1 cellular context compared by ENCODE assay signal in the genomic region with DNA sequence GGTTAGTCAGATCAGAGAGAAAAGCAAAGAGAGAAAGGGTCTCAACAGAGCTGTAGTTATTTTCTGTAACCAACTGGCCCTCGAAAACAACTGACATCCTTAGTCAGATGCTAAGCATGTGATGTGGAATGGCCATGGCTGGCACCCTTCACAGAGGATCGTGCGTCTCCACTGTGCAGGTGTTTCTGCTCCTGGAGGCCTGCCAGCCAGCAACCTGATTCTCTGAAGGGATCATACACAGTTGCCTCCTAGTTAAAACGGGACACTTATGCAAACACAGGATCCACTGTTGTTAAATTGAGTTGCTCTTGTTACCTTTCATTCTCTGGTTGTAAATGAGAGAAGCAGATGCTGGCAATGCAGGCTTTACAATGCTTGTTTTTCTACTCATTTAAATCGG.
TF ChIP-seq lines count a peak whose summit lies in the region.

No MANE protein-coding gene starts in this region.

TF ChIP-seq in GM23338, 12 proteins besides CTCF, POLR2A, EP300 and RAD21 (continued from another document):
- TF ChIP-seq, protein P1, sequence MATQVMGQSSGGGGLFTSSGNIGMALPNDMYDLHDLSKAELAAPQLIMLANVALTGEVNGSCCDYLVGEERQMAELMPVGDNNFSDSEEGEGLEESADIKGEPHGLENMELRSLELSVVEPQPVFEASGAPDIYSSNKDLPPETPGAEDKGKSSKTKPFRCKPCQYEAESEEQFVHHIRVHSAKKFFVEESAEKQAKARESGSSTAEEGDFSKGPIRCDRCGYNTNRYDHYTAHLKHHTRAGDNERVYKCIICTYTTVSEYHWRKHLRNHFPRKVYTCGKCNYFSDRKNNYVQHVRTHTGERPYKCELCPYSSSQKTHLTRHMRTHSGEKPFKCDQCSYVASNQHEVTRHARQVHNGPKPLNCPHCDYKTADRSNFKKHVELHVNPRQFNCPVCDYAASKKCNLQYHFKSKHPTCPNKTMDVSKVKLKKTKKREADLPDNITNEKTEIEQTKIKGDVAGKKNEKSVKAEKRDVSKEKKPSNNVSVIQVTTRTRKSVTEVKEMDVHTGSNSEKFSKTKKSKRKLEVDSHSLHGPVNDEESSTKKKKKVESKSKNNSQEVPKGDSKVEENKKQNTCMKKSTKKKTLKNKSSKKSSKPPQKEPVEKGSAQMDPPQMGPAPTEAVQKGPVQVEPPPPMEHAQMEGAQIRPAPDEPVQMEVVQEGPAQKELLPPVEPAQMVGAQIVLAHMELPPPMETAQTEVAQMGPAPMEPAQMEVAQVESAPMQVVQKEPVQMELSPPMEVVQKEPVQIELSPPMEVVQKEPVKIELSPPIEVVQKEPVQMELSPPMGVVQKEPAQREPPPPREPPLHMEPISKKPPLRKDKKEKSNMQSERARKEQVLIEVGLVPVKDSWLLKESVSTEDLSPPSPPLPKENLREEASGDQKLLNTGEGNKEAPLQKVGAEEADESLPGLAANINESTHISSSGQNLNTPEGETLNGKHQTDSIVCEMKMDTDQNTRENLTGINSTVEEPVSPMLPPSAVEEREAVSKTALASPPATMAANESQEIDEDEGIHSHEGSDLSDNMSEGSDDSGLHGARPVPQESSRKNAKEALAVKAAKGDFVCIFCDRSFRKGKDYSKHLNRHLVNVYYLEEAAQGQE (IDR thresholded peaks at IDR 0.05; ENCODE audit: unreplicated experiment), result no peak
- TF ChIP-seq JUNB (IDR thresholded peaks at IDR 0.05; ENCODE audit: unreplicated experiment), result no peak
- TF ChIP-seq CREB1 (CRISPR knock-in tag; IDR thresholded peaks at IDR 0.05; ENCODE audit: low read depth), result no peak
- TF ChIP-seq NANOG (IDR thresholded peaks at IDR 0.05; ENCODE audit: borderline replicate concordance), result no peak
- no peak for TF ChIP-seq EZH2phosphoT487 (IDR thresholded peaks at IDR 0.05; ENCODE audit: unreplicated experiment)
- no peak for TF ChIP-seq ZNF114 (CRISPR knock-in tag; IDR thresholded peaks at IDR 0.05)
- TF ChIP-seq EZH2 (IDR thresholded peaks at IDR 0.05; ENCODE audit: low read depth, unreplicated experiment), result no peak
- TF ChIP-seq, protein P2, sequence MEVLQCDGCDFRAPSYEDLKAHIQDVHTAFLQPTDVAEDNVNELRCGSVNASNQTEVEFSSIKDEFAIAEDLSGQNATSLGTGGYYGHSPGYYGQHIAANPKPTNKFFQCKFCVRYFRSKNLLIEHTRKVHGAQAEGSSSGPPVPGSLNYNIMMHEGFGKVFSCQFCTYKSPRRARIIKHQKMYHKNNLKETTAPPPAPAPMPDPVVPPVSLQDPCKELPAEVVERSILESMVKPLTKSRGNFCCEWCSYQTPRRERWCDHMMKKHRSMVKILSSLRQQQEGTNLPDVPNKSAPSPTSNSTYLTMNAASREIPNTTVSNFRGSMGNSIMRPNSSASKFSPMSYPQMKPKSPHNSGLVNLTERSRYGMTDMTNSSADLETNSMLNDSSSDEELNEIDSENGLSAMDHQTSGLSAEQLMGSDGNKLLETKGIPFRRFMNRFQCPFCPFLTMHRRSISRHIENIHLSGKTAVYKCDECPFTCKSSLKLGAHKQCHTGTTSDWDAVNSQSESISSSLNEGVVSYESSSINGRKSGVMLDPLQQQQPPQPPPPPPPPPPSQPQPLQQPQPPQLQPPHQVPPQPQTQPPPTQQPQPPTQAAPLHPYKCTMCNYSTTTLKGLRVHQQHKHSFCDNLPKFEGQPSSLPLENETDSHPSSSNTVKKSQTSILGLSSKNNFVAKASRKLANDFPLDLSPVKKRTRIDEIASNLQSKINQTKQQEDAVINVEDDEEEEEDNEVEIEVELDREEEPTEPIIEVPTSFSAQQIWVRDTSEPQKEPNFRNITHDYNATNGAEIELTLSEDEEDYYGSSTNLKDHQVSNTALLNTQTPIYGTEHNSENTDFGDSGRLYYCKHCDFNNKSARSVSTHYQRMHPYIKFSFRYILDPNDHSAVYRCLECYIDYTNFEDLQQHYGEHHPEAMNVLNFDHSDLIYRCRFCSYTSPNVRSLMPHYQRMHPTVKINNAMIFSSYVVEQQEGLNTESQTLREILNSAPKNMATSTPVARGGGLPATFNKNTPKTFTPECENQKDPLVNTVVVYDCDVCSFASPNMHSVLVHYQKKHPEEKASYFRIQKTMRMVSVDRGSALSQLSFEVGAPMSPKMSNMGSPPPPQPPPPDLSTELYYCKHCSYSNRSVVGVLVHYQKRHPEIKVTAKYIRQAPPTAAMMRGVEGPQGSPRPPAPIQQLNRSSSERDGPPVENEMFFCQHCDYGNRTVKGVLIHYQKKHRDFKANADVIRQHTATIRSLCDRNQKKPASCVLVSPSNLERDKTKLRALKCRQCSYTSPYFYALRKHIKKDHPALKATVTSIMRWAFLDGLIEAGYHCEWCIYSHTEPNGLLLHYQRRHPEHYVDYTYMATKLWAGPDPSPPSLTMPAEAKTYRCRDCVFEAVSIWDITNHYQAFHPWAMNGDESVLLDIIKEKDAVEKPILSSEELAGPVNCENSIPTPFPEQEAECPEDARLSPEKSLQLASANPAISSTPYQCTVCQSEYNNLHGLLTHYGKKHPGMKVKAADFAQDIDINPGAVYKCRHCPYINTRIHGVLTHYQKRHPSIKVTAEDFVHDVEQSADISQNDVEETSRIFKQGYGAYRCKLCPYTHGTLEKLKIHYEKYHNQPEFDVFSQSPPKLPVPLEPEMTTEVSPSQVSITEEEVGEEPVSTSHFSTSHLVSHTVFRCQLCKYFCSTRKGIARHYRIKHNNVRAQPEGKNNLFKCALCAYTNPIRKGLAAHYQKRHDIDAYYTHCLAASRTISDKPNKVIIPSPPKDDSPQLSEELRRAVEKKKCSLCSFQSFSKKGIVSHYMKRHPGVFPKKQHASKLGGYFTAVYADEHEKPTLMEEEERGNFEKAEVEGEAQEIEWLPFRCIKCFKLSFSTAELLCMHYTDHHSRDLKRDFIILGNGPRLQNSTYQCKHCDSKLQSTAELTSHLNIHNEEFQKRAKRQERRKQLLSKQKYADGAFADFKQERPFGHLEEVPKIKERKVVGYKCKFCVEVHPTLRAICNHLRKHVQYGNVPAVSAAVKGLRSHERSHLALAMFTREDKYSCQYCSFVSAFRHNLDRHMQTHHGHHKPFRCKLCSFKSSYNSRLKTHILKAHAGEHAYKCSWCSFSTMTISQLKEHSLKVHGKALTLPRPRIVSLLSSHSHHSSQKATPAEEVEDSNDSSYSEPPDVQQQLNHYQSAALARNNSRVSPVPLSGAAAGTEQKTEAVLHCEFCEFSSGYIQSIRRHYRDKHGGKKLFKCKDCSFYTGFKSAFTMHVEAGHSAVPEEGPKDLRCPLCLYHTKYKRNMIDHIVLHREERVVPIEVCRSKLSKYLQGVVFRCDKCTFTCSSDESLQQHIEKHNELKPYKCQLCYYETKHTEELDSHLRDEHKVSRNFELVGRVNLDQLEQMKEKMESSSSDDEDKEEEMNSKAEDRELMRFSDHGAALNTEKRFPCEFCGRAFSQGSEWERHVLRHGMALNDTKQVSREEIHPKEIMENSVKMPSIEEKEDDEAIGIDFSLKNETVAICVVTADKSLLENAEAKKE (CRISPR knock-in tag; IDR thresholded peaks at IDR 0.05), result no peak
TF ChIP-seq in GM23338: peak in this region for 0.
